ENCODE assay signal across 8 cellular contexts in genomic region chr2:219543596-219544358, GRCh38. TPM values are rescaled to one million over a fixed set of nuclear protein-coding genes. Genes with fewer than 3 reads are reported as not detected.
A peak's percentile ranks its signal among the peaks of the same experiment; 100 is the strongest.
DNase-seq lines count a peak whose midpoint lies in the region; ATAC-seq and TF ChIP-seq lines count a peak whose summit lies in the region.

TSS of gene CHPF (minus strand) at chr2:219543809. CDS start at chr2:219543538, 271 bp downstream.
TSS of gene TMEM198 (plus strand) at chr2:219544028. CDS start at chr2:219544728, 700 bp downstream.

- TF ChIP-seq POLR2A in right lobe of liver (IDR thresholded peaks at IDR 0.05) = peak; percentile 72

- no peaks in the 10 kb centered on the region for H3K36me3 Mint-ChIP-seq in CD4-positive, CD25-positive, alpha-beta regulatory T cell
- peaks cover 7% of the 10 kb centered on the region for H3K36me3 Mint-ChIP-seq in activated CD4-positive, alpha-beta memory T cell treated with anti-CD3 and anti-CD28 coated beads, Interleukin-2, amount 10 ng/mL, durations not matched to agents 7 days and 5 days (ENCODE audit: low read depth)

- intact Hi-C loops in dorsolateral prefrontal cortex (cut with DNase I) (loop anchor here (1.0 to 5.0 kb wide), 5 partner anchors 54 to 156 kb away; partner anchors contain the start of genes DNPEP (in 1 of the 2) and STK11IP (in 1 of the 2)), right lobe of liver (cut with DNase I) (no loop called here)

- WGBS in right lobe of liver (ENCODE audit: insufficient coverage, low coverage, low lambda C conversion rate, missing lambda C conversion rate) = 0% methylated on average over 5 of the region's 75 CpGs

- no peaks in the 10 kb centered on the region for H3K9me3 ChIP-seq in CD4-positive, CD25-positive, alpha-beta regulatory T cell (ENCODE audit: control insufficient read depth in 2 of 2, low read length in 2 of 2)
- no peaks in the 10 kb centered on the region for H3K9me3 ChIP-seq in right lobe of liver

- H3K27me3 ChIP-seq in CD4-positive, CD25-positive, alpha-beta regulatory T cell (ENCODE audit: control insufficient read depth, insufficient read depth, low read length) = no peaks in the 10 kb centered on the region
- H3K27me3 ChIP-seq in dorsolateral prefrontal cortex (no peaks in the 10 kb centered on the region), right lobe of liver (no peaks in the 10 kb centered on the region)

- H3K4me1 Mint-ChIP-seq in CD4-positive, CD25-positive, alpha-beta regulatory T cell = peaks cover 0 to 34% (median 19%) of the 10 kb centered on the region in 4 donors
- H3K4me1 Mint-ChIP-seq in activated CD4-positive, alpha-beta memory T cell treated with anti-CD3 and anti-CD28 coated beads, Interleukin-2, amount 10 ng/mL, durations not matched to agents 7 days and 5 days = peaks cover 23% of the 10 kb centered on the region

- H3K9me3 Mint-ChIP-seq in CD4-positive, CD25-positive, alpha-beta regulatory T cell = peaks cover 0 to 7% (median 0%) of the 10 kb centered on the region in 7 donors
- H3K9me3 Mint-ChIP-seq in activated CD4-positive, alpha-beta memory T cell treated with anti-CD3 and anti-CD28 coated beads, Interleukin-2, amount 10 ng/mL, durations not matched to agents 7 days and 5 days = no peaks in the 10 kb centered on the region

- peak; percentile 87 to 92 (median 89) for DNase-seq in CD4-positive, CD25-positive, alpha-beta regulatory T cell
- DNase-seq in NCI-H82 treated with DMSO at 0.1 percent for 48 hours (lab: John Stamatoyannopoulos, UW; ENCODE audit: unreplicated experiment) = peak; percentile 93
- DNase-seq in activated CD4-positive, alpha-beta memory T cell treated with anti-CD3 and anti-CD28 coated beads, Interleukin-2, amount 10 ng/mL, durations not matched to agents 7 days and 5 days = peak; percentile 95
- peak; percentile 97 to 100 (median 99) for DNase-seq in dorsolateral prefrontal cortex
- peak; percentile 98 to 99 (median 99) for DNase-seq in right lobe of liver
- peak; percentile 95 for DNase-seq in stimulated activated CD4-positive, alpha-beta T cell treated with anti-CD3 and anti-CD28 coated beads, Interleukin-4, amount 100 ng/mL, for 24 hours

- peak; percentile 70 to 73 for ATAC-seq in CD4-positive, CD25-positive, alpha-beta regulatory T cell (ENCODE audit: low read depth in 2 of 2)
- peak; percentile 76 for ATAC-seq in GM19452 (IDR thresholded peaks at IDR 0.05; ENCODE audit: unreplicated experiment)
- ATAC-seq in HG03575 (IDR thresholded peaks at IDR 0.05; ENCODE audit: extremely low read depth, insufficient number of reproducible peaks, low FRiP score, unreplicated experiment) = peak; percentile 53
- ATAC-seq in right lobe of liver = peak; percentile 92 to 95 (median 93)

- peak within 1 kb of the TSS; percentile 87 to 94 (median 88) for H3K4me3 Mint-ChIP-seq in CD4-positive, CD25-positive, alpha-beta regulatory T cell
- peak within 1 kb of the TSS; percentile 78 for H3K4me3 Mint-ChIP-seq in activated CD4-positive, alpha-beta memory T cell treated with anti-CD3 and anti-CD28 coated beads, Interleukin-2, amount 10 ng/mL, durations not matched to agents 7 days and 5 days

- H3K4me1 ChIP-seq in CD4-positive, CD25-positive, alpha-beta regulatory T cell (ENCODE audit: control insufficient read depth, insufficient read depth, low read length, poor library complexity, severe bottlenecking) = peaks cover 19% of the 10 kb centered on the region
- H3K4me1 ChIP-seq in right lobe of liver = peaks cover 0 to 18% (median 5%) of the 10 kb centered on the region in 4 donors

- H3K27me3 Mint-ChIP-seq in CD4-positive, CD25-positive, alpha-beta regulatory T cell = peaks cover 21% of the 10 kb centered on the region
- H3K27me3 Mint-ChIP-seq in activated CD4-positive, alpha-beta memory T cell treated with anti-CD3 and anti-CD28 coated beads, Interleukin-2, amount 10 ng/mL, durations not matched to agents 7 days and 5 days = peaks cover 17% of the 10 kb centered on the region

- peak within 1 kb of the TSS; percentile 70 for H3K27ac ChIP-seq in CD4-positive, CD25-positive, alpha-beta regulatory T cell (ENCODE audit: insufficient read depth, low read length, poor library complexity, severe bottlenecking)
- H3K27ac ChIP-seq in dorsolateral prefrontal cortex = peak within 1 kb of the TSS; percentile 7 to 95 (median 88)
- peak within 1 kb of the TSS; percentile 50 to 88 (median 79) for H3K27ac ChIP-seq in right lobe of liver

- H3K36me3 ChIP-seq in CD4-positive, CD25-positive, alpha-beta regulatory T cell (ENCODE audit: control insufficient read depth, insufficient read depth, low read length) = no peaks in the 10 kb centered on the region
- no peaks in the 10 kb centered on the region for H3K36me3 ChIP-seq in right lobe of liver

- peak within 1 kb of the TSS; percentile 84 to 93 (median 89) for H3K27ac Mint-ChIP-seq in CD4-positive, CD25-positive, alpha-beta regulatory T cell
- H3K27ac Mint-ChIP-seq in activated CD4-positive, alpha-beta memory T cell treated with anti-CD3 and anti-CD28 coated beads, Interleukin-2, amount 10 ng/mL, durations not matched to agents 7 days and 5 days = peak within 1 kb of the TSS; percentile 74

- TF ChIP-seq CTCF in dorsolateral prefrontal cortex (IDR thresholded peaks at IDR 0.05 in 54 of 56, conservative IDR thresholded peaks at IDR 0.05 in 2 of 56; ENCODE audit: low read depth in 1 of 56, partially characterized antibody in 56 of 56) (peak in 29 of 56 donors; percentile 8 to 56 (median 27)), right lobe of liver (IDR thresholded peaks at IDR 0.05) (no peak)

- POLR2A ChIA-PET in activated CD4-positive, alpha-beta memory T cell treated with anti-CD3 and anti-CD28 coated beads, Interleukin-2, amount 10 ng/mL, durations not matched to agents 7 days and 5 days (lab: Charles Lee) = interaction anchor here (1.7 to 2.4 kb wide), 3 partner anchors 9 to 54 kb away, joined by 5 to 12 read pairs (median 10); partner anchors contain the start of genes GMPPA and STK11IP

- peak within 1 kb of the TSS; percentile 69 for H3K4me3 ChIP-seq in CD4-positive, CD25-positive, alpha-beta regulatory T cell (ENCODE audit: low read depth, low read length)
- H3K4me3 ChIP-seq in dorsolateral prefrontal cortex = peak within 1 kb of the TSS; percentile 55 to 95 (median 83)
- H3K4me3 ChIP-seq in right lobe of liver = peak within 1 kb of the TSS; percentile 72 to 89 (median 78)

- CTCF ChIA-PET in activated CD4-positive, alpha-beta memory T cell treated with anti-CD3 and anti-CD28 coated beads, Interleukin-2, amount 10 ng/mL, durations not matched to agents 7 days and 5 days (lab: Charles Lee) = interaction anchor here (0.6 to 4.9 kb wide), 14 partner anchors 11 to 155 kb away, joined by 3 to 34 read pairs (median 4); partner anchors contain the start of gene STK11IP

RNA-seq across cellular contexts. Expression of gene CHPF, which starts in this region (rescaled TPM):
- total RNA-seq in CD4-positive, CD25-positive, alpha-beta regulatory T cell = 4.5 TPM
- polyA plus RNA-seq in CD4-positive, CD25-positive, alpha-beta regulatory T cell = 1 to 10 TPM; 3.0 to 6.6 (median 4.4) TPM
- 10 to 100 TPM; 14.5 to 14.9 TPM for total RNA-seq in activated CD4-positive, alpha-beta memory T cell treated with anti-CD3 and anti-CD28 coated beads, Interleukin-2, amount 10 ng/mL, durations not matched to agents 7 days and 5 days
- total RNA-seq in dorsolateral prefrontal cortex (10 to 100 TPM; 28.8 to 59.4 (median 41.7) TPM), right lobe of liver (100 to 1,000 TPM in 2 of 6 experiments, 10 to 100 TPM in 4; 33.2 to 183 (median 39.6) TPM)

RNA-seq across cellular contexts. Expression of gene TMEM198, which starts in this region (rescaled TPM):
- total RNA-seq in CD4-positive, CD25-positive, alpha-beta regulatory T cell = 0.62 TPM
- not detected for polyA plus RNA-seq in CD4-positive, CD25-positive, alpha-beta regulatory T cell
- 1 to 10 TPM in 1 of 2 experiments, under 1 TPM in 1; 0.95 to 1.0 TPM for total RNA-seq in activated CD4-positive, alpha-beta memory T cell treated with anti-CD3 and anti-CD28 coated beads, Interleukin-2, amount 10 ng/mL, durations not matched to agents 7 days and 5 days
- 10 to 100 TPM in 116 of 120 experiments, 1 to 10 TPM in 4; 8.5 to 24.9 (median 16.0) TPM for total RNA-seq in dorsolateral prefrontal cortex
- total RNA-seq in right lobe of liver = 1 to 10 TPM in 5 of 6 experiments, under 1 TPM in 1; 0.68 to 3.2 (median 1.2) TPM

Comparison
In these comparisons a context has a peak if more than half of its experiments do, and no peak if none do; other contexts are left out.
1. Peak in every context shown above with its lines: DNase-seq, ATAC-seq, H3K4me3 ChIP-seq and H3K27ac ChIP-seq.
2. CTCF ChIP-seq: peak in dorsolateral prefrontal cortex (29 of 56); none in right lobe of liver (0 of 4).
3. intact Hi-C loops: an anchor here in dorsolateral prefrontal cortex (1.0 to 5.0 kb wide); none called in right lobe of liver.